ENCODE assay signal across 8 cellular contexts in genomic region chrY:19567051-19567901, GRCh38.
DNase-seq lines count a peak whose midpoint lies in the region; ATAC-seq and TF ChIP-seq lines count a peak whose summit lies in the region.

No MANE protein-coding gene starts in this region.

- intact Hi-C loops in psoas muscle (cut with DNase I) = no loop called here

- peak; percentile 59 for DNase-seq in GM10248 (ENCODE audit: extremely low spot score)
- peak; percentile 65 for DNase-seq in activated CD4-positive, alpha-beta T cell treated with anti-CD3 and anti-CD28 coated beads for 1 hour
- DNase-seq in fibroblast of villous mesenchyme (ENCODE audit: low read depth) = peak; percentile 93
- peak in 2 of 3 donors; percentile 62 to 75 for DNase-seq in stimulated activated CD4-positive, alpha-beta T cell treated with anti-CD3 and anti-CD28 coated beads, Interleukin-12 subunit alpha, Interleukin-12 subunit beta, amount 100 ng/mL, for 48 hours (ENCODE audit: low read depth in 2 of 3, low spot score in 1 of 3)
- DNase-seq in psoas muscle = no peak
- DNase-seq in UCSD-AML1 (lab: John Stamatoyannopoulos, UW; ENCODE audit: unreplicated experiment) = no peak
- DNase-seq in NOMO-1 treated with dmso at 0.1 percent for 144 hours (lab: John Stamatoyannopoulos, UW; ENCODE audit: unreplicated experiment) = no peak

- H3K36me3 ChIP-seq in psoas muscle (ENCODE audit: insufficient read depth in 1 of 2, low read depth in 1 of 2) = no peaks in the 10 kb centered on the region

- WGBS in psoas muscle, 3 donors = 0% methylated on average over 31 to 52 of the region's 52 CpGs; no CpG with 5 or more reads in 1 of the 3 donors

- no peaks in the 10 kb centered on the region for H3K9me3 ChIP-seq in psoas muscle

- no peaks in the 10 kb centered on the region for H3K4me1 ChIP-seq in psoas muscle

- ATAC-seq in HG03521 (IDR thresholded peaks at IDR 0.05; ENCODE audit: unreplicated experiment) (peak; percentile 63), psoas muscle (no peak)

- H3K4me3 ChIP-seq in fibroblast of villous mesenchyme (ENCODE audit: low read depth, low read length) (peak overlapping the region; percentile 74), psoas muscle (no peak overlapping the region)

- CTCF ChIA-PET in GM10248 (lab: Yijun Ruan, JAX) = interaction anchor here (0.6 to 1.9 kb wide), 3 partner anchors 24 to 152 kb away, joined by 3 to 5 read pairs (median 3); no protein-coding TSS in a partner anchor

- TF ChIP-seq CTCF in GM10248 (IDR thresholded peaks at IDR 0.05; ENCODE audit: control extremely low read depth, extremely low read depth, low read depth, missing control alignments) (no peak), fibroblast of villous mesenchyme (IDR thresholded peaks at IDR 0.05; ENCODE audit: insufficient read depth, low read depth, low read length) (no peak), psoas muscle (IDR thresholded peaks at IDR 0.05) (no peak)

- no peak overlapping the region for H3K27ac ChIP-seq in psoas muscle

- POLR2A ChIA-PET in GM10248 (lab: Yijun Ruan, JAX) = no interaction called here

- H3K27me3 ChIP-seq in psoas muscle (ENCODE audit: insufficient read depth in 3 of 3, low read length in 2 of 3) = no peaks in the 10 kb centered on the region

Comparison
In these comparisons a context has a peak if more than half of its experiments do, and no peak if none do; other contexts are left out.
1. DNase-seq: peak in GM10248 (single experiment), activated CD4-positive, alpha-beta T cell treated with anti-CD3 and anti-CD28 coated beads for 1 hour (single experiment), fibroblast of villous mesenchyme (single experiment) and stimulated activated CD4-positive, alpha-beta T cell treated with anti-CD3 and anti-CD28 coated beads, Interleukin-12 subunit alpha, Interleukin-12 subunit beta, amount 100 ng/mL, for 48 hours (2 of 3); none in psoas muscle (0 of 2), UCSD-AML1 (single experiment) and NOMO-1 treated with dmso at 0.1 percent for 144 hours (single experiment).